28 cellular contexts compared by ENCODE assay signal in the genomic region with DNA sequence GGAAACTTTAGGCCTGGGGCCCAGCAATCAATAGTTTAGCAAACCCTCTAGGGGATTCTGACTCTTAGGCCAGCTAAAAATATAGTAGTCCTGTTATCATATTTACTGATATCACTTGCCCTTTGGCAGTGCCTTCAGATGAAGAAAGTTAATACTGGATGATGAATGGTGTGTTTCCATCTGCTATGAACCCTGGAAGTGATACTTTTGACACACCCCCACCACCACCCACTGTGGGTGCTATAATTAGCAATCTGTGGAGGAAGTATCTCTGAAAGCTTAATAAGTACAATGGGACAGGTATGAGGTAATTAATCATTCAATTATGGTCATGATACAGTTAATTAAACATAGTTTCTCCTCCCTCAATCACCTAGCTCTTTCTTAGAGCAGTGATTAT.
DNase-seq lines count a peak whose midpoint lies in the region; ATAC-seq and TF ChIP-seq lines count a peak whose summit lies in the region.
"Had no signal": no experiment of that assay in that cellular context is flagged by ENCODE, and none has a peak within 500 bp of the region (broad histone marks: within the 10 kb centered on the region; RNA-seq: fewer than 3 reads in every experiment).

No MANE protein-coding gene starts in this region.

- CTCF ChIA-PET in mammary epithelial cell (lab: Charles Lee; ENCODE audit: low non-redundant PET): no interaction called here

- in situ Hi-C loops in mammary epithelial cell (cut with MboI; ENCODE audit: low sequenced_read_pairs in 2 of 2): no loop called here

- no peak for TF ChIP-seq EP300 in esophagus muscularis mucosa (IDR thresholded peaks at IDR 0.05)

- H3K36me3 ChIP-seq in mammary epithelial cell (ENCODE audit: insufficient read depth, low read length) (no peaks in the 10 kb centered on the region), breast epithelium (no peaks in the 10 kb centered on the region), esophagus muscularis mucosa (no peaks in the 10 kb centered on the region)
- H3K36me3 ChIP-seq: heart right ventricle, upper lobe of right lung had no signal

- H3K4me2 ChIP-seq in mammary epithelial cell (ENCODE audit: insufficient read depth, low read depth, low read length): no peak overlapping the region
- H3K4me2 ChIP-seq: PC-9 had no signal

- H2AFZ ChIP-seq in mammary epithelial cell (ENCODE audit: low read depth, low read length): no peak overlapping the region
- H2AFZ ChIP-seq: PC-9 had no signal

- no peaks in the 10 kb centered on the region for H3K27me3 ChIP-seq in mammary epithelial cell (ENCODE audit: insufficient read depth, low read length)
- no peaks in the 10 kb centered on the region for H3K27me3 ChIP-seq in breast epithelium
- no peaks in the 10 kb centered on the region for H3K27me3 ChIP-seq in esophagus muscularis mucosa
- H3K27me3 ChIP-seq: heart right ventricle, upper lobe of right lung had no signal

- H3K4me1 ChIP-seq in mammary epithelial cell (ENCODE audit: insufficient read depth, low read length) (peaks cover 43% of the 10 kb centered on the region), breast epithelium (no peaks in the 10 kb centered on the region), esophagus muscularis mucosa (peaks cover 0 to 8% (median 0%) of the 10 kb centered on the region in 4 donors)
- H3K4me1 ChIP-seq: Caco-2, upper lobe of right lung had no signal

- intact Hi-C loops in mammary epithelial cell (cut with micrococcal nuclease) (loop anchor here (10.0 kb wide), 1 partner anchor 201 kb away; no protein-coding TSS in a partner anchor), breast epithelium (cut with DNase I; ENCODE audit: low total_unique reads) (no loop called here), left colon (cut with DNase I, micrococcal nuclease) (no loop called here), esophagus muscularis mucosa (cut with DNase I) (no loop called here)

- dilution Hi-C loops in mammary epithelial cell (cut with HindIII; ENCODE audit: low sequenced_read_pairs): no loop called here

- peak; percentile 50 for ATAC-seq in left colon
- ATAC-seq in HG03432 (IDR thresholded peaks at IDR 0.05; ENCODE audit: unreplicated experiment): no peak
- ATAC-seq: activated naive CD8-positive, alpha-beta T cell treated with anti-CD3 and anti-CD28 coated beads, Interleukin-2, amount 50 U/mL, for 24 hours; esophagus mucosa; stimulated activated memory B cell treated with anti-CD40 and anti-IgM and Interleukin-4, amounts not matched to agents 10 μg/mL and 1 μg/mL and 100 μg/mL, for 72 hours had no signal

- H3K9ac ChIP-seq in mammary epithelial cell (ENCODE audit: insufficient read depth, low read length): no peak overlapping the region

- H3K79me2 ChIP-seq in mammary epithelial cell (ENCODE audit: insufficient read depth, low read length): no peaks in the 10 kb centered on the region

- H3K9me3 ChIP-seq in mammary epithelial cell (replicated peaks; ENCODE audit: insufficient read depth, low read length) (no peaks in the 10 kb centered on the region), breast epithelium (no peaks in the 10 kb centered on the region), esophagus muscularis mucosa (no peaks in the 10 kb centered on the region)
- H3K9me3 ChIP-seq: Caco-2, heart right ventricle, upper lobe of right lung had no signal

- no peak for TF ChIP-seq POLR2A in breast epithelium (IDR thresholded peaks at IDR 0.05)
- no peak for TF ChIP-seq POLR2A in esophagus muscularis mucosa (IDR thresholded peaks at IDR 0.05; ENCODE audit: low read depth)

- peak overlapping the region; percentile 64 for H3K27ac ChIP-seq in mammary epithelial cell (ENCODE audit: insufficient read depth, low read depth, low read length)
- H3K27ac ChIP-seq in breast epithelium: no peak overlapping the region
- H3K27ac ChIP-seq in esophagus muscularis mucosa (replicated peaks in 1 of 4): no peak overlapping the region
- H3K27ac ChIP-seq: heart right ventricle, PC-9, SK-N-MC, upper lobe of right lung had no signal

- BruUV-seq in mammary epithelial cell (replicated peaks; lab: Mats Ljungman, UMichigan): no TSS peak

- H3K4me3 ChIP-seq in mammary epithelial cell (replicated peaks in 1 of 3; ENCODE audit: insufficient read depth in 1 of 3, low read depth in 2 of 3, low read length in 3 of 3): no peak overlapping the region
- no peak overlapping the region for H3K4me3 ChIP-seq in breast epithelium
- no peak overlapping the region for H3K4me3 ChIP-seq in esophagus muscularis mucosa
- H3K4me3 ChIP-seq: heart right ventricle, lung, PC-9, SK-N-MC, upper lobe of right lung had no signal

- H4K20me1 ChIP-seq in mammary epithelial cell (ENCODE audit: insufficient read depth, low read length): no peaks in the 10 kb centered on the region

- TF ChIP-seq CTCF in mammary epithelial cell (conservative IDR thresholded peaks at IDR 0.05 in 1 of 2, IDR thresholded peaks at IDR 0.05 in 1 of 2; ENCODE audit: extremely low read depth in 1 of 2, insufficient read depth in 1 of 2, low read depth in 1 of 2, low read length in 2 of 2) (no peak), breast epithelium (IDR thresholded peaks at IDR 0.05) (no peak), esophagus muscularis mucosa (IDR thresholded peaks at IDR 0.05) (no peak)

- DNase-seq in mammary epithelial cell (no peak), breast epithelium (ENCODE audit: low spot score in 2 of 2) (no peak), NCI-H226 (peak; percentile 24), left colon (no peak), esophagus muscularis mucosa (ENCODE audit: extremely low spot score) (no peak), NCI-H1436 (lab: John Stamatoyannopoulos, UW) (no peak)
- DNase-seq in activated CD4-positive, alpha-beta T cell treated with anti-CD3 and anti-CD28 coated beads for 4 hours: no peak
- DNase-seq: activated CD4-positive, alpha-beta T cell treated with anti-CD3 and anti-CD28 coated beads, Interleukin-2, amount 50 U/mL, for 4 hours; activated CD4-positive, CD25-positive, alpha-beta regulatory T cell; activated CD8-positive, alpha-beta memory T cell treated with anti-CD3 and anti-CD28 coated beads, Interleukin-2, amount 50 U/mL, for 4 hours; activated naive CD4-positive, alpha-beta T cell; activated naive CD8-positive, alpha-beta T cell treated with anti-CD3 and anti-CD28 coated beads, Interleukin-2, amount 50 U/mL, for 24 hours; Caco-2; central memory CD4-positive, alpha-beta T cell; DMS79 treated with DMSO at 0.1 percent for 48 hours; GDM1; H7; heart right ventricle; NCI-H187; NCI-H2171; NCI-H510A treated with DMSO at 0.1 percent for 48 hours; upper lobe of right lung had no signal
